28 cellular contexts compared by ENCODE assay signal in the genomic region with DNA sequence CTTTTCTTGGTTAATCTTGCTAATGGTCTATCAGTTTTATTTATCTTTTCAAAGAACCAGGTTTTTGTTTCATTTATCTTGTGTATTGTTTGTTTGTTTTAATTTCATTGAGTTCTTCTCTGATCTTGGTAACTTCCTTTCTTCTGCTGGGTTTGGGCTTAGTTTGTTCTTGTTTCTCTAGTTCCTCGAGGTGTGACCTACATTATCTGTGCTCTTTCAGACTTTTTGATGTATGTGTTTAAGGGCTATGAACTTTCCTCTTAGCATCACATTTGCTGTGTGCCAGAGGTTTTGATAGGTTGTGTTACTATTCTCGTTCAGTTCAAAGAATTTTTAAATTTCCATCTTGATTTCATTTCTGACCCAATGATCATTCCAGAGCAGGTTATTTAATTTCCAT.
"Had no signal": no experiment of that assay in that cellular context is flagged by ENCODE, and none has a peak within 500 bp of the region (broad histone marks: within the 10 kb centered on the region; RNA-seq: fewer than 3 reads in every experiment).

No MANE protein-coding gene starts in this region.

- H3K4me1 ChIP-seq: colonic mucosa, esophagus squamous epithelium, heart right ventricle, left lung, prostate gland, right atrium auricular region, testis, tibial artery, upper lobe of left lung had no signal

- H3K27ac Mint-ChIP-seq: mesothelial cell of epicardium; naive B cell; nephron progenitor cell; stimulated activated effector memory CD8-positive, alpha-beta T cell treated with anti-CD3 and anti-CD28 coated beads, Interleukin-12 subunit alpha, Interleukin-12 subunit beta, amount 100 ng/mL, for 72 hours had no signal

- ATAC-seq: heart right ventricle; left cardiac atrium; left lung; mucosa of descending colon; sciatic nerve; stimulated activated effector memory CD8-positive, alpha-beta T cell treated with anti-CD3 and anti-CD28 coated beads, Interleukin-12 subunit alpha, Interleukin-12 subunit beta, amount 100 ng/mL, for 72 hours had no signal

- H3K27me3 ChIP-seq: colonic mucosa, esophagus squamous epithelium, heart right ventricle, left lung, right atrium auricular region, testis, tibial artery, upper lobe of left lung had no signal

- H3K36me3 Mint-ChIP-seq: mesothelial cell of epicardium; naive B cell; stimulated activated effector memory CD8-positive, alpha-beta T cell treated with anti-CD3 and anti-CD28 coated beads, Interleukin-12 subunit alpha, Interleukin-12 subunit beta, amount 100 ng/mL, for 72 hours had no signal

- H3K4me1 Mint-ChIP-seq: mesothelial cell of epicardium, naive B cell, nephron progenitor cell had no signal

- H3K36me3 ChIP-seq: colonic mucosa, esophagus squamous epithelium, heart right ventricle, left lung, prostate gland, right atrium auricular region, tibial artery, upper lobe of left lung had no signal

- H3K27me3 Mint-ChIP-seq: naive B cell had no signal

- H3K27ac ChIP-seq: colonic mucosa, esophagus squamous epithelium, heart right ventricle, left lung, prostate gland, right atrium auricular region, testis, tibial artery, upper lobe of left lung had no signal

- H3K4me3 Mint-ChIP-seq: mesothelial cell of epicardium; naive B cell; nephron progenitor cell; stimulated activated effector memory CD8-positive, alpha-beta T cell treated with anti-CD3 and anti-CD28 coated beads, Interleukin-12 subunit alpha, Interleukin-12 subunit beta, amount 100 ng/mL, for 72 hours had no signal

- DNase-seq: colonic mucosa; dermis blood vessel endothelial cell; effector memory CD4-positive, alpha-beta T cell; erythroblast; esophagus squamous epithelium; foreskin melanocyte; glutamatergic neuron; heart right ventricle; hippocampal formation; left cardiac atrium; left lung; mesenchymal stem cell; mucosa of descending colon; naive B cell; nephron progenitor cell; nucleus accumbens; stimulated activated CD4-positive, alpha-beta T cell treated with anti-CD3 and anti-CD28 coated beads, Interleukin-2, amount 100 ng/mL, for 24 hours; stimulated activated CD4-positive, alpha-beta T cell treated with anti-CD3 and anti-CD28 coated beads, Interleukin-4, amount 100 ng/mL, for 24 hours; stimulated activated naive CD4-positive, alpha-beta T cell treated with Interleukin-2 at 50 U/mL for 16 hours; substantia nigra; testis; tibial artery; upper lobe of left lung had no signal

- H3K4me3 ChIP-seq: colonic mucosa, esophagus squamous epithelium, heart right ventricle, left lung, mucosa of descending colon, prostate gland, right atrium auricular region, testis, tibial artery, upper lobe of left lung had no signal

- H3K9me3 ChIP-seq: colonic mucosa, esophagus squamous epithelium, mucosa of descending colon, prostate gland, testis, tibial artery had no signal
